8 cellular contexts compared by ENCODE assay signal in the genomic region with DNA sequence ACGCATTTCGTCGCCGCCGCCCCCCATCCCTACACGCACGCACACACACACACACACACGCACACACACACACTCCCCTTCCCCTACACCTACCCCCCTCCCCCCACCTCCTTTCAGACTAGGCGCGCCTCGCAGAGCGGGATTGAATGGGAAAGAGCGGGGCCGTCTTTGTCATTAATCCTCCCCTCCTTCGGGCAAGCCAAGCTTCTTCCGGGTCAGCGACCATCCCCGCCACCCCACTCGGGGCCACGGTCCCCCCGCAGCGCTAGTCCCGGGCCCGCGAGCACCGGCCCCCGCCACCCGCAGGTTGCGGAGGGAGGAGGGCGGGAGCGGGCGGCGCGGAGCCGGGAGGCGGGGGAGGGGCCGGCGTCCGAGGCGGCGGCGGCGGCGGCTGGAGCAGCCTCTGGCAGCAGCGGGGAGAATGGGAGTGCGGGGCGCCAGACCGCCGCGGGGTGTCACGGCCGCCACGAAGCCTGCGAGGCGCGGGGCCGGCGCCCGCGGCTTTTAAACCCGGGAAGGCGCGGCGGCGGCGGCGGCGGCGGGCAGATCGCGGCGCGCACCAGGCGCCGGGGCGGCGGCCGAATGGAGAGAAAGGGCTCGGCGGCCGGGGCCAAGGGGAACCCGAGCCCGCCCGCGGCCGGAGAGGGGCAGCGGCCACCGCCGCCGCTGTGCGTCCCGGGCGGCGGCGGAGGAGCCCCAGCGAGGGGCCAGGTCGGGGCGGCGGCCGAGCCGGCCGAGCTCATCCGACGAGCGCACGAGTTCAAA. TPM values are rescaled to one million over a fixed set of nuclear protein-coding genes. Genes with fewer than 3 reads are reported as not detected.
DNase-seq lines count a peak whose midpoint lies in the region; ATAC-seq and TF ChIP-seq lines count a peak whose summit lies in the region.

Gene TTC9, plus strand, starts transcription at position 369 of the 765 bp plus-strand sequence. Its CDS starts 214 bp downstream, at position 583.

- H3K36me3 ChIP-seq in heart left ventricle (no peaks in the 10 kb centered on the region), prostate gland (no peaks in the 10 kb centered on the region)

- H3K27me3 ChIP-seq in heart left ventricle (peaks cover 0 to 47% (median 4%) of the 10 kb centered on the region in 9 donors), prostate gland (replicated peaks; ENCODE audit: insufficient read depth) (no peaks in the 10 kb centered on the region)

- TF ChIP-seq POLR2A in heart left ventricle (IDR thresholded peaks at IDR 0.05) (no peak), prostate gland (IDR thresholded peaks at IDR 0.05) (no peak)

- peaks cover 44% of the 10 kb centered on the region for H3K4me1 Mint-ChIP-seq in activated naive CD4-positive, alpha-beta T cell treated with anti-CD3 and anti-CD28 coated beads for 36 hours (ENCODE audit: low read depth)

- CTCF ChIA-PET in activated naive CD4-positive, alpha-beta T cell treated with anti-CD3 and anti-CD28 coated beads for 36 hours (lab: Charles Lee), result interaction anchor here (1.0 to 1.4 kb wide), 8 partner anchors 13 to 412 kb away, joined by 3 to 7 read pairs (median 4); no protein-coding TSS in a partner anchor

- peak within 1 kb of the TSS; percentile 90 for H3K27ac Mint-ChIP-seq in activated naive CD4-positive, alpha-beta T cell treated with anti-CD3 and anti-CD28 coated beads for 36 hours

- H3K9me3 ChIP-seq in heart left ventricle (no peaks in the 10 kb centered on the region), prostate gland (no peaks in the 10 kb centered on the region)

- H3K27ac ChIP-seq in heart left ventricle (peak within 1 kb of the TSS in 2 of 12 donors; percentile 25 to 32), prostate gland (peak within 1 kb of the TSS; percentile 42 to 47)

- no peaks in the 10 kb centered on the region for H3K36me3 Mint-ChIP-seq in activated naive CD4-positive, alpha-beta T cell treated with anti-CD3 and anti-CD28 coated beads for 36 hours (ENCODE audit: low read depth)

- H3K27me3 Mint-ChIP-seq in activated naive CD4-positive, alpha-beta T cell treated with anti-CD3 and anti-CD28 coated beads for 36 hours (ENCODE audit: low read depth), result no peaks in the 10 kb centered on the region

- DNase-seq in NCI-H748 (lab: John Stamatoyannopoulos, UW; ENCODE audit: unreplicated experiment) (peak; percentile 65), NCI-H748 treated with DMSO at 0.1 percent for 48 hours (lab: John Stamatoyannopoulos, UW) (no peak), heart left ventricle (peak in 3 of 5 donors; percentile 15 to 58 (median 41)), prostate gland (ENCODE audit: low spot score) (no peak), NK-92 (lab: John Stamatoyannopoulos, UW; ENCODE audit: unreplicated experiment) (no peak), hippocampal formation (lab: John Stamatoyannopoulos, UW) (no peak)
- DNase-seq in Jurkat, Clone E6-1 (ENCODE audit: low read depth, low spot score), result no peak
- DNase-seq in activated naive CD4-positive, alpha-beta T cell treated with anti-CD3 and anti-CD28 coated beads for 36 hours, result peak; percentile 37

- intact Hi-C loops in activated naive CD4-positive, alpha-beta T cell treated with anti-CD3 and anti-CD28 coated beads for 36 hours (cut with micrococcal nuclease), result loop anchor here (1.0 to 2.0 kb wide), 3 partner anchors 20 to 168 kb away; partner anchors contain the start of genes MAP3K9 and MED6
- intact Hi-C loops in heart left ventricle (cut with DNase I), result loop anchor here in 4 of 10 donors (2.0 to 5.0 kb wide), 2 partner anchors 71 kb away; no protein-coding TSS in a partner anchor
- intact Hi-C loops in prostate gland (cut with DNase I), result loop anchor here (10.0 kb wide), 1 partner anchor 173 kb away; no protein-coding TSS in a partner anchor

- peak within 1 kb of the TSS; percentile 92 for H3K4me3 Mint-ChIP-seq in activated naive CD4-positive, alpha-beta T cell treated with anti-CD3 and anti-CD28 coated beads for 36 hours

- H3K9me3 Mint-ChIP-seq in activated naive CD4-positive, alpha-beta T cell treated with anti-CD3 and anti-CD28 coated beads for 36 hours, result no peaks in the 10 kb centered on the region

- TF ChIP-seq CTCF in heart left ventricle (IDR thresholded peaks at IDR 0.05), result no peak
- no peak for TF ChIP-seq CTCF in prostate gland (IDR thresholded peaks at IDR 0.05)

- 0 to 1% (median 0%) methylated on average over 35 to 106 of the region's 106 CpGs for WGBS in heart left ventricle, 4 donors
- WGBS in prostate gland, result under 1% methylated on average over 92 of the region's 106 CpGs

- peak; percentile 34 to 79 (median 61) for ATAC-seq in heart left ventricle

- H3K4me1 ChIP-seq in heart left ventricle, result peaks cover 0 to 19% (median 9%) of the 10 kb centered on the region in 12 donors
- no peaks in the 10 kb centered on the region for H3K4me1 ChIP-seq in prostate gland (replicated peaks)

- peak within 1 kb of the TSS; percentile 58 for H3K4me3 ChIP-seq in Jurkat, Clone E6-1 (ENCODE audit: low read length)
- H3K4me3 ChIP-seq in heart left ventricle (peak within 1 kb of the TSS; percentile 61 to 90 (median 72)), prostate gland (peak within 1 kb of the TSS; percentile 60 to 66)

RNA-seq across cellular contexts. Expression of gene TTC9, which starts in this region (rescaled TPM):
- 4.0 TPM for polyA plus RNA-seq in Jurkat, Clone E6-1 (2012; ENCODE audit: insufficient read depth, insufficient read length)
- 1 to 10 TPM; 7.5 to 7.6 TPM for total RNA-seq in activated naive CD4-positive, alpha-beta T cell treated with anti-CD3 and anti-CD28 coated beads for 36 hours
- total RNA-seq in heart left ventricle, result 1 to 10 TPM in 8 of 9 donors, under 1 TPM in 1; 0.87 to 3.1 (median 1.7) TPM
- 1 to 10 TPM in 1 of 2 donors, under 1 TPM in 1; 0.57 to 1.5 TPM for polyA plus RNA-seq in heart left ventricle
- total RNA-seq in prostate gland, result 1 to 10 TPM; 3.2 to 6.7 TPM

Comparison
In these comparisons a context has a peak if more than half of its experiments do, and no peak if none do; other contexts are left out.
1. DNase-seq: peak in NCI-H748 (single experiment), activated naive CD4-positive, alpha-beta T cell treated with anti-CD3 and anti-CD28 coated beads for 36 hours (single experiment) and heart left ventricle (3 of 5); none in NCI-H748 treated with DMSO at 0.1 percent for 48 hours (single experiment), Jurkat, Clone E6-1 (single experiment), prostate gland (single experiment), NK-92 (single experiment) and hippocampal formation (0 of 2).
2. Peak in every context shown above with its lines, with median percentiles within 50 percentile points of each other: H3K4me3 ChIP-seq.